ENCODE assay signal across 10 cellular contexts in genomic region chr13:23159587-23160240, GRCh38. TPM values are rescaled to one million over a fixed set of nuclear protein-coding genes. Genes with fewer than 3 reads are reported as not detected.
DNase-seq lines count a peak whose midpoint lies in the region; ATAC-seq and TF ChIP-seq lines count a peak whose summit lies in the region.
"Had no signal": no experiment of that assay in that cellular context is flagged by ENCODE, and none has a peak within 500 bp of the region (broad histone marks: within the 10 kb centered on the region; RNA-seq: fewer than 3 reads in every experiment).

No MANE protein-coding gene starts in this region.

- DNase-seq in activated T-cell treated with anti-CD3 and anti-CD28 coated beads, Interleukin-2, amount 50 U/mL, for 72 hours, result no peak
- DNase-seq in activated T-cell treated with anti-CD3 and anti-CD28 coated beads, Interleukin-2, amount 50 U/mL, for 1 hour, result no peak
- DNase-seq in endodermal cell, result peak; percentile 76
- no peak for DNase-seq in lower lobe of right lung
- peak in 1 of 2 donors; percentile 80 for DNase-seq in upper lobe of left lung
- DNase-seq in tibial nerve (ENCODE audit: low spot score in 2 of 2), result no peak
- no peak for DNase-seq in hypothalamus (lab: John Stamatoyannopoulos, UW)
- no peak for DNase-seq in DMS79 (lab: John Stamatoyannopoulos, UW)
- DNase-seq: T-helper 1 cell had no signal

- H3K4me1 Mint-ChIP-seq in activated T-cell treated with anti-CD3 and anti-CD28 coated beads, Interleukin-2, amount 50 U/mL, for 72 hours (ENCODE audit: low read depth), result peaks cover 9% of the 10 kb centered on the region
- H3K4me1 Mint-ChIP-seq in endodermal cell, result no peaks in the 10 kb centered on the region

- TF ChIP-seq EP300 in upper lobe of left lung (IDR thresholded peaks at IDR 0.05) (no peak), tibial nerve (IDR thresholded peaks at IDR 0.05) (no peak)

- H3K27me3 ChIP-seq in endodermal cell (ENCODE audit: control insufficient read depth, insufficient read depth, low read length, poor library complexity, severe bottlenecking) (peaks cover 22% of the 10 kb centered on the region), lower lobe of right lung (ENCODE audit: low read depth) (peaks cover 16% of the 10 kb centered on the region), upper lobe of left lung (peaks cover 0 to 14% (median 0%) of the 10 kb centered on the region in 4 donors), tibial nerve (peaks cover 0 to 15% of the 10 kb centered on the region in 2 donors)

- peaks cover 0 to 2% of the 10 kb centered on the region in 2 donors for H3K9me3 Mint-ChIP-seq in activated T-cell treated with anti-CD3 and anti-CD28 coated beads, Interleukin-2, amount 50 U/mL, for 72 hours
- H3K9me3 Mint-ChIP-seq in endodermal cell, result peaks cover 6% of the 10 kb centered on the region

- H3K27me3 Mint-ChIP-seq in activated T-cell treated with anti-CD3 and anti-CD28 coated beads, Interleukin-2, amount 50 U/mL, for 72 hours (ENCODE audit: low read depth), result peaks cover 34% of the 10 kb centered on the region
- H3K27me3 Mint-ChIP-seq in endodermal cell (ENCODE audit: insufficient read depth), result peaks cover 34% of the 10 kb centered on the region

- H3K9me3 ChIP-seq in endodermal cell (ENCODE audit: control insufficient read depth, low read length) (no peaks in the 10 kb centered on the region), lower lobe of right lung (no peaks in the 10 kb centered on the region), upper lobe of left lung (no peaks in the 10 kb centered on the region), tibial nerve (no peaks in the 10 kb centered on the region)

- no peak for ATAC-seq in activated T-cell treated with anti-CD3 and anti-CD28 coated beads, Interleukin-2, amount 50 U/mL, for 72 hours (replicated peaks in 1 of 2)
- ATAC-seq in lower lobe of right lung (peak; percentile 37 to 48), upper lobe of left lung (ENCODE audit: low FRiP score in 2 of 2) (peak in 1 of 2 donors; percentile 69)

- intact Hi-C loops in lower lobe of right lung (cut with DNase I), result no loop called here

- no peak overlapping the region for H3K9ac ChIP-seq in endodermal cell (ENCODE audit: extremely low read depth, low read length, poor library complexity, severe bottlenecking)

- 1 to 3% methylated on average over 17 to 44 of the region's 47 CpGs for WGBS in endodermal cell (ENCODE audit: insufficient coverage in 1 of 2, insufficient read length in 1 of 2), 2 experiments
- 1 to 2% methylated on average over 29 to 46 of the region's 47 CpGs for WGBS in upper lobe of left lung, 2 donors
- 2% methylated on average over 43 to 46 of the region's 47 CpGs for WGBS in tibial nerve, 2 donors

- no peak overlapping the region for H3K27ac Mint-ChIP-seq in activated T-cell treated with anti-CD3 and anti-CD28 coated beads, Interleukin-2, amount 50 U/mL, for 72 hours
- no peak overlapping the region for H3K27ac Mint-ChIP-seq in endodermal cell
- H3K27ac Mint-ChIP-seq: CD4-positive, CD25-positive, alpha-beta regulatory T cell had no signal

- TF ChIP-seq POLR2A in upper lobe of left lung (IDR thresholded peaks at IDR 0.05) (no peak), tibial nerve (IDR thresholded peaks at IDR 0.05) (no peak)

- peak overlapping the region; percentile 63 to 64 for H3K4me3 Mint-ChIP-seq in activated T-cell treated with anti-CD3 and anti-CD28 coated beads, Interleukin-2, amount 50 U/mL, for 72 hours
- peak overlapping the region; percentile 75 for H3K4me3 Mint-ChIP-seq in endodermal cell
- H3K4me3 Mint-ChIP-seq: CD4-positive, CD25-positive, alpha-beta regulatory T cell had no signal

- TF ChIP-seq CTCF in endodermal cell (conservative IDR thresholded peaks at IDR 0.05) (no peak), lower lobe of right lung (IDR thresholded peaks at IDR 0.05) (no peak), upper lobe of left lung (IDR thresholded peaks at IDR 0.05) (peak in 1 of 6 experiments; percentile 1), tibial nerve (IDR thresholded peaks at IDR 0.05) (peak in 1 of 5 experiments; percentile 3)

- H3K27ac ChIP-seq in endodermal cell (ENCODE audit: low read depth, low read length) (no peak overlapping the region), lower lobe of right lung (no peak overlapping the region), upper lobe of left lung (peak overlapping the region in 2 of 4 donors; percentile 24 to 27), tibial nerve (no peak overlapping the region)

- H3K4me1 ChIP-seq in endodermal cell (ENCODE audit: control insufficient read depth, insufficient read depth, low read length) (no peaks in the 10 kb centered on the region), lower lobe of right lung (no peaks in the 10 kb centered on the region), upper lobe of left lung (peaks cover 0 to 16% (median 0%) of the 10 kb centered on the region in 4 donors), tibial nerve (peaks cover 0 to 17% (median 0%) of the 10 kb centered on the region in 4 donors)

- H3K4me3 ChIP-seq in endodermal cell (ENCODE audit: low read length), result peak overlapping the region; percentile 84
- H3K4me3 ChIP-seq in lower lobe of right lung, result peak overlapping the region; percentile 53
- peak overlapping the region in 3 of 4 donors; percentile 36 to 50 (median 41) for H3K4me3 ChIP-seq in upper lobe of left lung
- peak overlapping the region in 2 of 4 donors; percentile 5 to 50 for H3K4me3 ChIP-seq in tibial nerve

- H3K36me3 ChIP-seq in endodermal cell (ENCODE audit: control insufficient read depth, insufficient read depth, low read length) (no peaks in the 10 kb centered on the region), lower lobe of right lung (no peaks in the 10 kb centered on the region), upper lobe of left lung (no peaks in the 10 kb centered on the region), tibial nerve (no peaks in the 10 kb centered on the region)

- peaks cover 0 to 1% of the 10 kb centered on the region in 2 donors for H3K36me3 Mint-ChIP-seq in activated T-cell treated with anti-CD3 and anti-CD28 coated beads, Interleukin-2, amount 50 U/mL, for 72 hours (ENCODE audit: insufficient read depth in 2 of 2)
- no peaks in the 10 kb centered on the region for H3K36me3 Mint-ChIP-seq in endodermal cell (ENCODE audit: low read depth)
- H3K36me3 Mint-ChIP-seq: CD4-positive, CD25-positive, alpha-beta regulatory T cell had no signal

RNA-seq across cellular contexts. Expression of gene SGCG, which starts 21.1 kb away (rescaled TPM):
- not detected for total RNA-seq in activated T-cell treated with anti-CD3 and anti-CD28 coated beads, Interleukin-2, amount 50 U/mL, for 72 hours
- total RNA-seq in endodermal cell (under 1 TPM; 0.15 to 0.27 TPM), lower lobe of right lung (3.2 TPM), upper lobe of left lung (1 to 10 TPM in 4 of 6 donors, not detected in 2; 1.7 to 4.6 (median 3.0) TPM), tibial nerve (1 to 10 TPM; 1.1 to 2.0 (median 1.7) TPM)
- 0.18 TPM for polyA plus RNA-seq in endodermal cell (2013, experiment 1 of 2)
- polyA plus RNA-seq in endodermal cell (2013, experiment 2 of 2), result 0.54 TPM
- total RNA-seq: CD4-positive, CD25-positive, alpha-beta regulatory T cell had no signal
- polyA plus RNA-seq: CD4-positive, CD25-positive, alpha-beta regulatory T cell had no signal

Comparison
In these comparisons a context has a peak if more than half of its experiments do, and no peak if none do; other contexts are left out.
1. ATAC-seq: peak in lower lobe of right lung (2 of 2); none in activated T-cell treated with anti-CD3 and anti-CD28 coated beads, Interleukin-2, amount 50 U/mL, for 72 hours (0 of 2).